In the genomic region with DNA sequence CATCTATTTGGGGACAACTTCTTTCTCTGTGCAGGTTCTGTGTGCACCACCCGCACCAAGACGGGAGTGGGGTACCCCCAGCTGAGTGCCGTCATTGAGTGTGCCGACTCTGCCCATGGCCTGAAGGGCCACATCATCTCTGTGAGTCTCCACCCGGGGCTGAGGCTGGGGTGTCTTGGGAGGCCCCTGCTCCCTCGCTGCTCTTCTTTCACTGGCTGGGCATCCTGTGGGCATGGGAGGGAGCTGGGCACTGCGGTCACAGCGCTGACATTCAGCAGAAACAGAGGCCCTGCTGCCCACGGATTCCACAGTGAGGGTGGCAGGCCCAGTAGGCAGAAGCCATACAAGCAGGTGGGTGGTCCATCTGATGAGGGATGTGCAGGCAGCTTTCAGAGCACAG, we compare ENCODE assay signal across 28 cellular contexts.
"Had no signal": no experiment of that assay in that cellular context is flagged by ENCODE, and none has a peak within 500 bp of the region (broad histone marks: within the 10 kb centered on the region; RNA-seq: fewer than 3 reads in every experiment).

No MANE protein-coding gene starts in this region.

- H2AFZ ChIP-seq: parathyroid adenoma had no signal

- H3K4me3 ChIP-seq: adrenal gland, body of pancreas, esophagus muscularis mucosa, stomach, suprapubic skin, tibial nerve had no signal

- H3K27ac ChIP-seq: body of pancreas, foreskin keratinocyte, parathyroid adenoma, WERI-Rb-1 had no signal

- H3K9ac ChIP-seq: parathyroid adenoma had no signal

- ATAC-seq: activated CD4-positive, CD25-positive, alpha-beta regulatory T cell treated with anti-CD3 and anti-CD28 coated beads, Interleukin-2, amount 50 U/mL, for 24 hours; body of pancreas; naive thymus-derived CD8-positive, alpha-beta T cell; stimulated activated effector memory CD8-positive, alpha-beta T cell treated with anti-CD3 and anti-CD28 coated beads, Interleukin-12 subunit alpha, Interleukin-12 subunit beta, amount 100 ng/mL, for 72 hours had no signal

- H3K79me2 ChIP-seq: parathyroid adenoma had no signal

- DNase-seq: activated CD4-positive, alpha-beta T cell treated with anti-CD3 and anti-CD28 coated beads for 48 hours; activated CD4-positive, alpha-beta T cell treated with anti-CD3 and anti-CD28 coated beads, Interleukin-2, amount 50 U/mL, for 48 hours; activated CD8-positive, alpha-beta memory T cell treated with anti-CD3 and anti-CD28 coated beads for 24 hours; activated effector memory CD4-positive, alpha-beta T cell treated with Interleukin-2 at 50 U/mL for 16 hours; activated naive CD4-positive, alpha-beta T cell treated with anti-CD3 and anti-CD28 coated beads for 36 hours; activated naive CD8-positive, alpha-beta T cell treated with anti-CD3 and anti-CD28 coated beads for 36 hours; adrenal gland; aorta; body of pancreas; effector CD4-positive, alpha-beta T cell; foreskin keratinocyte; hippocampal formation; left cardiac atrium; midbrain; naive thymus-derived CD8-positive, alpha-beta T cell; occipital lobe; right cardiac atrium; stimulated activated CD4-positive, alpha-beta T cell treated with anti-CD3 and anti-CD28 coated beads, Interleukin-12 subunit alpha, Interleukin-12 subunit beta, amount 100 ng/mL, for 4 hours; stimulated activated CD4-positive, alpha-beta T cell treated with anti-CD3 and anti-CD28 coated beads, Interleukin-4, amount 100 ng/mL, for 1 hour; stomach; T-helper 9 cell; WERI-Rb-1 had no signal

- H3K27me3 ChIP-seq: adrenal gland, body of pancreas, esophagus muscularis mucosa, foreskin keratinocyte, stomach, suprapubic skin, tibial nerve had no signal

- H3K36me3 ChIP-seq: adrenal gland, suprapubic skin, WERI-Rb-1 had no signal

- H3K9me3 ChIP-seq: adrenal gland, body of pancreas, esophagus muscularis mucosa, stomach, suprapubic skin, tibial nerve had no signal

- H3K4me1 ChIP-seq: body of pancreas, foreskin keratinocyte, parathyroid adenoma had no signal
